Comparison of ENCODE assay signal across 1 cellular context in genomic region chr15:55318588-55319494, GRCh38.
TF ChIP-seq lines count a peak whose summit lies in the region.

Gene PIGB, plus strand, starts transcription at chr15:55319222. Its CDS starts 29 bp downstream, at chr15:55319251.
Gene PIGBOS1, minus strand, starts transcription at chr15:55319123. Its CDS starts 1,331 bp downstream, at chr15:55317792.

TF ChIP-seq in GM12878, 131 proteins besides CTCF, POLR2A, EP300 and RAD21 (continued from another document and continues in another):
- TF ChIP-seq NKRF (conservative IDR thresholded peaks at IDR 0.05) (peak; percentile 78), PBX3 (IDR thresholded peaks at IDR 0.05; ENCODE audit: insufficient replicate concordance, low read depth, low read length) (no peak), MTA3 (IDR thresholded peaks at IDR 0.05; ENCODE audit: borderline replicate concordance, low read length) (0 out of 2 replicates have a peak, but pooled peaks have one; percentile 12), RAD51 (IDR thresholded peaks at IDR 0.05) (no peak), HCFC1 (IDR thresholded peaks at IDR 0.05; ENCODE audit: low read length) (peak; percentile 62; the same call in 1 of the 2 replicates), ZNF687 (IDR thresholded peaks at IDR 0.05) (peak; percentile 80), ZBTB4 (CRISPR knock-in tag; IDR thresholded peaks at IDR 0.05) (no peak), ETV6 (conservative IDR thresholded peaks at IDR 0.05 in 1 of 2, IDR thresholded peaks at IDR 0.05 in 1 of 2; ENCODE audit: borderline replicate concordance in 1 of 2, low read depth in 1 of 2) (no peak), WRNIP1 (IDR thresholded peaks at IDR 0.05; ENCODE audit: borderline replicate concordance, low read depth, low read length) (no peak), RFX5 (IDR thresholded peaks at IDR 0.05; ENCODE audit: low read depth, low read length) (no peak), TARDBP (IDR thresholded peaks at IDR 0.05; ENCODE audit: borderline replicate concordance) (no peak), ZNF274 (IDR thresholded peaks at IDR 0.05; ENCODE audit: insufficient read depth, insufficient read length) (no peak), CUX1 (IDR thresholded peaks at IDR 0.05; ENCODE audit: insufficient replicate concordance, low read depth, low read length) (no peak), MXI1 (IDR thresholded peaks at IDR 0.05; ENCODE audit: low read depth, low read length) (no peak), USF1 (IDR thresholded peaks at IDR 0.05; ENCODE audit: borderline replicate concordance, extremely low read length, insufficient read depth, low read depth, low read length) (no peak), IRF4 (IDR thresholded peaks at IDR 0.05; ENCODE audit: low read depth, low read length) (peak; percentile 44; the same call in 1 of the 2 replicates), ASH2L (IDR thresholded peaks at IDR 0.05; ENCODE audit: borderline replicate concordance, low read depth) (peak; percentile 71; the same call in 1 of the 2 replicates), ZNF24 (IDR thresholded peaks at IDR 0.05) (peak; percentile 56), ELK1 (IDR thresholded peaks at IDR 0.05; ENCODE audit: low read depth, low read length) (peak; percentile 91), KAT2A (conservative IDR thresholded peaks at IDR 0.05; ENCODE audit: control insufficient read depth, low read depth, low read length) (no peak), FOS (IDR thresholded peaks at IDR 0.05; ENCODE audit: borderline replicate concordance, extremely low read depth, insufficient read length) (no peak), PRDM15 (CRISPR knock-in tag; IDR thresholded peaks at IDR 0.05) (no peak)
